Comparison of ENCODE assay signal across 8 cellular contexts in genomic region chr2:218406949-218407703, GRCh38. TPM values are rescaled to one million over a fixed set of nuclear protein-coding genes. Genes with fewer than 3 reads are reported as not detected.
DNase-seq lines count a peak whose midpoint lies in the region; ATAC-seq, FAIRE-seq and TF ChIP-seq lines count a peak whose summit lies in the region.

No MANE protein-coding gene starts in this region.

- FAIRE-seq in A549 (lab: Jason Lieb, UNC), result no peak

- peaks cover 28% of the 10 kb centered on the region for H3K4me1 Mint-ChIP-seq in chondrocyte (ENCODE audit: low read depth)

- H3K27ac Mint-ChIP-seq in chondrocyte (ENCODE audit: unreplicated experiment), result peak overlapping the region; percentile 80

- POLR2A ChIA-PET in A549 (lab: Yijun Ruan, JAX), result interaction anchor here (1.5 kb wide), 1 partner anchor 10 kb away, joined by 7 read pairs; no protein-coding TSS in a partner anchor

- peaks cover 10% of the 10 kb centered on the region for H3K36me3 Mint-ChIP-seq in chondrocyte (ENCODE audit: low read depth)

- no peaks in the 10 kb centered on the region for H3K9me3 ChIP-seq in A549

- TF ChIP-seq RAD21 in A549 (conservative IDR thresholded peaks at IDR 0.05 in 1 of 2, IDR thresholded peaks at IDR 0.05 in 1 of 2), result no peak

- H3K4me3 ChIP-seq in A549, result peak overlapping the region; percentile 40
- peak overlapping the region; percentile 49 for H3K4me3 ChIP-seq in NB4 (ENCODE audit: low read depth, low read length)

- CTCF ChIA-PET in A549 (lab: Yijun Ruan, JAX), result interaction anchor here (1.0 to 1.6 kb wide), 5 partner anchors 13 to 241 kb away, joined by 4 to 6 read pairs (median 4); no protein-coding TSS in a partner anchor

- H3K4me1 ChIP-seq in A549, result peaks cover 20% of the 10 kb centered on the region

- no peak for TF ChIP-seq POLR2A in A549 (IDR thresholded peaks at IDR 0.05; ENCODE audit: low read length)
- TF ChIP-seq POLR2A in NB4 (IDR thresholded peaks at IDR 0.05; ENCODE audit: extremely low read depth, insufficient read length), result no peak

- TF ChIP-seq EP300 in A549 (IDR thresholded peaks at IDR 0.05), result no peak

- peak overlapping the region; percentile 85 for H3K4me2 ChIP-seq in A549

- no peaks in the 10 kb centered on the region for H3K9me3 Mint-ChIP-seq in chondrocyte (ENCODE audit: low read depth)

- DNase-seq in A549 (ENCODE audit: low read depth in 1 of 2, low spot score in 1 of 2), result no peak
- DNase-seq in NB4 (ENCODE audit: low read depth), result peak; percentile 83
- DNase-seq in activated CD4-positive, CD25-positive, alpha-beta regulatory T cell treated with anti-CD3 and anti-CD28 coated beads, Interleukin-2, amount 50 U/mL, for 72 hours, result peak; percentile 59
- DNase-seq in chondrocyte (ENCODE audit: low spot score), result no peak
- peak; percentile 84 for DNase-seq in left lobe of liver (ENCODE audit: low spot score)
- peak; percentile 42 to 58 for DNase-seq in stimulated activated CD4-positive, alpha-beta T cell treated with anti-CD3 and anti-CD28 coated beads, Interleukin-4, amount 100 ng/mL, for 48 hours (ENCODE audit: low read depth in 2 of 2)

- 58% methylated on average over 14 of the region's 14 CpGs for WGBS in A549 (ENCODE audit: missing lambda C conversion rate)

- no peaks in the 10 kb centered on the region for H3K27me3 Mint-ChIP-seq in chondrocyte (ENCODE audit: low read depth)

- H3K27ac ChIP-seq in A549, result peak overlapping the region; percentile 85 to 90

- TF ChIP-seq CTCF in A549 (IDR thresholded peaks at IDR 0.05), result no peak
- no peak for TF ChIP-seq CTCF in NB4 (IDR thresholded peaks at IDR 0.05; ENCODE audit: low read depth, low read length)
- TF ChIP-seq CTCF in chondrocyte (IDR thresholded peaks at IDR 0.05), result no peak

- peak overlapping the region; percentile 72 for H3K4me3 Mint-ChIP-seq in chondrocyte (ENCODE audit: unreplicated experiment)

- ATAC-seq in A549, result peak; percentile 18 to 22; a peak in 5 of 6 replicates
- ATAC-seq in GM19035 (IDR thresholded peaks at IDR 0.05; ENCODE audit: unreplicated experiment), result peak; percentile 2
- peak; percentile 34 for ATAC-seq in left lobe of liver
- no peak for ATAC-seq in GM18520 (IDR thresholded peaks at IDR 0.05; ENCODE audit: unreplicated experiment)

TF ChIP-seq in A549, 52 proteins besides CTCF, POLR2A, EP300 and RAD21:
- TF ChIP-seq ZC3H11A (IDR thresholded peaks at IDR 0.05) (no peak), MAFK (IDR thresholded peaks at IDR 0.05; ENCODE audit: partially characterized antibody) (no peak), NFE2L2 (conservative IDR thresholded peaks at IDR 0.05; ENCODE audit: low read length) (no peak), HOXB13 (CRISPR knock-in tag; IDR thresholded peaks at IDR 0.05; ENCODE audit: low read depth) (no peak), SMC3 (IDR thresholded peaks at IDR 0.05) (no peak), FOXS1 (CRISPR knock-in tag; IDR thresholded peaks at IDR 0.05) (no peak), KDM1A (IDR thresholded peaks at IDR 0.05; ENCODE audit: low read depth) (no peak), RFX5 (IDR thresholded peaks at IDR 0.05) (no peak), RCOR1 (IDR thresholded peaks at IDR 0.05; ENCODE audit: low read depth, low read length) (no peak), HES2 (IDR thresholded peaks at IDR 0.05) (no peak), PHF8 (IDR thresholded peaks at IDR 0.05; ENCODE audit: borderline replicate concordance, low read depth) (no peak), JUN (IDR thresholded peaks at IDR 0.05) (no peak), TFCP2L1 (CRISPR knock-in tag; IDR thresholded peaks at IDR 0.05) (no peak), NR3C1 (IDR thresholded peaks at IDR 0.05) (no peak)

RNA-seq across cellular contexts. Expression of gene CTDSP1, which starts 7.5 kb away (rescaled TPM):
- polyA plus RNA-seq in A549 (2011; rRNA removed), result 50.3 and 64.3 TPM in 2 replicates
- polyA plus RNA-seq in A549 (2012; cell fraction: cytosol; rRNA removed), result 80.1 and 110 TPM in 2 replicates
- 128 and 139 TPM in 2 replicates for polyA plus RNA-seq in A549 (2012; cell fraction: nucleus; rRNA removed)
- 34.6 to 42.8 TPM (median 39.5 TPM) in 3 replicates for polyA plus RNA-seq in A549 (2017; fragmentation: RNase III; extraction: RNeasy Plus Mini Kit Qiagen cat#74134 plus additional on column Dnase treatment)
- 110 and 115 TPM in 2 replicates for polyA minus RNA-seq in A549 (2011; rRNA and poly(A)+ RNA removed)
- 85.0 to 97.8 TPM (median 95.3 TPM) in 3 replicates for total RNA-seq in chondrocyte
- 105 TPM for total RNA-seq in left lobe of liver

RNA-seq across cellular contexts. Expression of gene VIL1, which starts 11.8 kb away (rescaled TPM):
- 2.3 and 3.7 TPM in 2 replicates for polyA plus RNA-seq in A549 (2011; rRNA removed)
- 0.67 and 0.89 TPM in 2 replicates for polyA plus RNA-seq in A549 (2012; cell fraction: cytosol; rRNA removed)
- polyA plus RNA-seq in A549 (2012; cell fraction: nucleus; rRNA removed), result 1.2 and 1.9 TPM in 2 replicates
- 1.2 to 1.9 TPM (median 1.9 TPM) in 3 replicates for polyA plus RNA-seq in A549 (2017; fragmentation: RNase III; extraction: RNeasy Plus Mini Kit Qiagen cat#74134 plus additional on column Dnase treatment)
- polyA minus RNA-seq in A549 (2011; rRNA and poly(A)+ RNA removed), result 4.9 and 6.1 TPM in 2 replicates
- not detected in 3 replicates for total RNA-seq in chondrocyte
- total RNA-seq in left lobe of liver, result 2.6 TPM

RNA-seq across cellular contexts. Expression of gene SLC11A1, which starts 25.1 kb away (rescaled TPM):
- 0.36 and 0.52 TPM in 2 replicates for polyA plus RNA-seq in A549 (2011; rRNA removed)
- 0.21 and 0.22 TPM in 2 replicates for polyA plus RNA-seq in A549 (2012; cell fraction: cytosol; rRNA removed)
- 0.55 and 2.4 TPM in 2 replicates for polyA plus RNA-seq in A549 (2012; cell fraction: nucleus; rRNA removed)
- polyA plus RNA-seq in A549 (2017; fragmentation: RNase III; extraction: RNeasy Plus Mini Kit Qiagen cat#74134 plus additional on column Dnase treatment), result 0.11 to 0.18 TPM (median 0.14 TPM) in 3 replicates
- 1.2 and 1.5 TPM in 2 replicates for polyA minus RNA-seq in A549 (2011; rRNA and poly(A)+ RNA removed)
- 0.08 to 0.15 TPM (median 0.10 TPM) in 3 replicates for total RNA-seq in chondrocyte
- 3.3 TPM for total RNA-seq in left lobe of liver

RNA-seq across cellular contexts. Expression of gene CATIP, which starts 50.5 kb away (rescaled TPM):
- polyA plus RNA-seq in A549 (2011; rRNA removed) (0.17 and 0.41 TPM in 2 replicates), A549 (2017; fragmentation: RNase III; extraction: RNeasy Plus Mini Kit Qiagen cat#74134 plus additional on column Dnase treatment) (0.09 to 0.15 TPM in 2 of 3 replicates, not detected in the other)
- 0.14 and 0.20 TPM in 2 replicates for polyA plus RNA-seq in A549 (2012; cell fraction: cytosol; rRNA removed)
- polyA plus RNA-seq in A549 (2012; cell fraction: nucleus; rRNA removed), result 0.33 and 0.34 TPM in 2 replicates
- polyA minus RNA-seq in A549 (2011; rRNA and poly(A)+ RNA removed), result 1.9 and 2.0 TPM in 2 replicates
- total RNA-seq in chondrocyte (not detected in 3 replicates), left lobe of liver (not detected)

Comparison
In these comparisons a context has a peak if more than half of its experiments do, and no peak if none do; other contexts are left out.
1. DNase-seq: peak in NB4 (single experiment), activated CD4-positive, CD25-positive, alpha-beta regulatory T cell treated with anti-CD3 and anti-CD28 coated beads, Interleukin-2, amount 50 U/mL, for 72 hours (single experiment), left lobe of liver (single experiment) and stimulated activated CD4-positive, alpha-beta T cell treated with anti-CD3 and anti-CD28 coated beads, Interleukin-4, amount 100 ng/mL, for 48 hours (2 of 2); none in A549 (0 of 2) and chondrocyte (single experiment).